In genomic region chr12:70920891-70921290, GRCh38 we compare ENCODE assay signal across 26 cellular contexts. TPM values are rescaled to one million over a fixed set of nuclear protein-coding genes. Genes with fewer than 3 reads are reported as not detected.
DNase-seq lines count a peak whose midpoint lies in the region; ATAC-seq, FAIRE-seq and TF ChIP-seq lines count a peak whose summit lies in the region.
"Had no signal": no experiment of that assay in that cellular context is flagged by ENCODE, and none has a peak within 500 bp of the region (broad histone marks: within the 10 kb centered on the region; RNA-seq: fewer than 3 reads in every experiment).

No MANE protein-coding gene starts in this region.

- H3K27ac Mint-ChIP-seq in type B pancreatic cell: no peak overlapping the region
- no peak overlapping the region for H3K27ac Mint-ChIP-seq in activated naive CD4-positive, alpha-beta T cell treated with anti-CD3 and anti-CD28 coated beads for 36 hours
- H3K27ac Mint-ChIP-seq: activated CD8-positive, alpha-beta T cell treated with anti-CD3 and anti-CD28 coated beads, Interleukin-2, amount 10 ng/mL, durations not matched to agents 7 days and 5 days had no signal

- peak in 1 of 2 donors; percentile 1 for DNase-seq in cardiac muscle cell (ENCODE audit: low read depth in 1 of 2, low spot score in 1 of 2)
- DNase-seq in Right ventricle myocardium inferior (ENCODE audit: missing footprints): no peak
- peak in 8 of 10 donors; percentile 28 to 76 (median 58) for DNase-seq in dorsolateral prefrontal cortex
- DNase-seq in mesenchymal stem cell: no peak
- no peak for DNase-seq in type B pancreatic cell (ENCODE audit: extremely low spot score, unreplicated experiment)
- no peak for DNase-seq in activated naive CD4-positive, alpha-beta T cell treated with anti-CD3 and anti-CD28 coated beads for 36 hours
- DNase-seq in GM12891 (ENCODE audit: insufficient read length, low spot score): no peak
- no peak for DNase-seq in ureter (ENCODE audit: low spot score)
- DNase-seq: activated CD8-positive, alpha-beta T cell treated with anti-CD3 and anti-CD28 coated beads, Interleukin-2, amount 10 ng/mL, durations not matched to agents 7 days and 5 days; activated T-cell treated with anti-CD3 and anti-CD28 coated beads, Interleukin-2, amount 50 U/mL, for 1 hour; Caco-2; central memory CD4-positive, alpha-beta T cell; effector CD8-positive, alpha-beta T cell; EL; left ventricle myocardium superior; NCI-H1694 treated with DMSO at 0.1 percent for 48 hours; T-helper 2 cell had no signal

- H3K9me3 ChIP-seq in cardiac muscle cell (ENCODE audit: low read depth): no peaks in the 10 kb centered on the region
- H3K9me3 ChIP-seq in mesenchymal stem cell (ENCODE audit: control insufficient read depth, low read length): no peaks in the 10 kb centered on the region
- H3K9me3 ChIP-seq: A549, BLaER1, Caco-2, esophagus muscularis mucosa, neutrophil, right atrium auricular region had no signal

- H4K91ac ChIP-seq in mesenchymal stem cell (ENCODE audit: low read length): peak overlapping the region; percentile 30

- H3K36me3 ChIP-seq in cardiac muscle cell (no peaks in the 10 kb centered on the region), mesenchymal stem cell (ENCODE audit: control insufficient read depth in 1 of 2, insufficient read depth in 2 of 2, low read depth in 1 of 2, low read length in 2 of 2) (no peaks in the 10 kb centered on the region)
- H3K36me3 ChIP-seq: BLaER1, esophagus muscularis mucosa, neutrophil, right atrium auricular region had no signal

- H3K4me3 ChIP-seq in cardiac muscle cell: peak overlapping the region; percentile 4
- peak overlapping the region in 51 of 59 donors; percentile 5 to 75 (median 57) for H3K4me3 ChIP-seq in dorsolateral prefrontal cortex
- H3K4me3 ChIP-seq in mesenchymal stem cell (ENCODE audit: insufficient read depth in 1 of 2, low read depth in 1 of 2, low read length in 2 of 2): no peak overlapping the region
- H3K4me3 ChIP-seq: A549, BLaER1, K562 had no signal

- H3K14ac ChIP-seq in mesenchymal stem cell (ENCODE audit: low read length in 2 of 2): no peak overlapping the region

- H2BK5ac ChIP-seq in mesenchymal stem cell (ENCODE audit: low read depth, low read length, poor library complexity, severe bottlenecking): no peak overlapping the region

- H3K79me1 ChIP-seq in mesenchymal stem cell (replicated peaks; ENCODE audit: low read length, poor library complexity, severe bottlenecking): no peaks in the 10 kb centered on the region

- intact Hi-C loops in Right ventricle myocardium inferior (cut with DNase I): no loop called here
- intact Hi-C loops in dorsolateral prefrontal cortex (cut with DNase I): no loop called here
- intact Hi-C loops in activated naive CD4-positive, alpha-beta T cell treated with anti-CD3 and anti-CD28 coated beads for 36 hours (cut with micrococcal nuclease): no loop called here

- no peaks in the 10 kb centered on the region for H3K36me3 Mint-ChIP-seq in type B pancreatic cell
- H3K36me3 Mint-ChIP-seq in activated naive CD4-positive, alpha-beta T cell treated with anti-CD3 and anti-CD28 coated beads for 36 hours (ENCODE audit: low read depth): no peaks in the 10 kb centered on the region

- TF ChIP-seq POLR2A in GM12891 (IDR thresholded peaks at IDR 0.05; ENCODE audit: low read depth, low read length): no peak

- 55% methylated on average over 5 of the region's 9 CpGs for WGBS in mesenchymal stem cell

- no peak overlapping the region for H2BK120ac ChIP-seq in mesenchymal stem cell (ENCODE audit: low read depth, low read length)

- H3K4me1 ChIP-seq in cardiac muscle cell (ENCODE audit: low read depth) (no peaks in the 10 kb centered on the region), mesenchymal stem cell (ENCODE audit: control insufficient read depth, insufficient read depth, low read depth, low read length) (peaks cover 4% of the 10 kb centered on the region)
- H3K4me1 ChIP-seq: A549, BLaER1, Caco-2 had no signal

- no peak overlapping the region for H2AK5ac ChIP-seq in mesenchymal stem cell (ENCODE audit: low read length, severe bottlenecking)

- H2BK12ac ChIP-seq in mesenchymal stem cell (ENCODE audit: low read length in 2 of 2): no peak overlapping the region

- no peak overlapping the region for H3K4ac ChIP-seq in mesenchymal stem cell (ENCODE audit: low read depth in 1 of 2, low read length in 2 of 2)

- no peak overlapping the region for H2BK15ac ChIP-seq in mesenchymal stem cell (ENCODE audit: low read depth, poor library complexity, severe bottlenecking)

- H3K4me1 Mint-ChIP-seq in type B pancreatic cell (ENCODE audit: unreplicated experiment): peaks cover 9% of the 10 kb centered on the region
- H3K4me1 Mint-ChIP-seq in activated naive CD4-positive, alpha-beta T cell treated with anti-CD3 and anti-CD28 coated beads for 36 hours (ENCODE audit: low read depth): no peaks in the 10 kb centered on the region

- H3K27me3 ChIP-seq in cardiac muscle cell: peaks cover 12% of the 10 kb centered on the region
- H3K27me3 ChIP-seq in dorsolateral prefrontal cortex: peaks cover 0 to 10% (median 0%) of the 10 kb centered on the region in 45 donors
- peaks cover 32 to 34% of the 10 kb centered on the region in 2 experiments for H3K27me3 ChIP-seq in mesenchymal stem cell (ENCODE audit: control insufficient read depth in 1 of 2, insufficient read depth in 1 of 2, low read length in 2 of 2)
- H3K27me3 ChIP-seq: BLaER1, right atrium auricular region had no signal

- FAIRE-seq in GM12891 (lab: Jason Lieb, UNC): no peak
- FAIRE-seq: A549, GM18507, K562, RCC 7860 had no signal

- H3K27ac ChIP-seq in cardiac muscle cell (no peak overlapping the region), dorsolateral prefrontal cortex (peak overlapping the region in 21 of 59 donors; percentile 2 to 91 (median 52)), mesenchymal stem cell (ENCODE audit: low read length, poor library complexity, severe bottlenecking) (no peak overlapping the region)
- H3K27ac ChIP-seq: A549, BLaER1, esophagus muscularis mucosa, neutrophil, right atrium auricular region, VCaP had no signal

- H3K18ac ChIP-seq in mesenchymal stem cell (ENCODE audit: low read depth in 1 of 2, low read length in 2 of 2): no peak overlapping the region

- no peak overlapping the region for H3K23ac ChIP-seq in mesenchymal stem cell (ENCODE audit: low read length in 2 of 2)

- H3K4me3 Mint-ChIP-seq in type B pancreatic cell: peak overlapping the region; percentile 28
- H3K4me3 Mint-ChIP-seq in activated naive CD4-positive, alpha-beta T cell treated with anti-CD3 and anti-CD28 coated beads for 36 hours: no peak overlapping the region
- H3K4me3 Mint-ChIP-seq: activated CD8-positive, alpha-beta T cell treated with anti-CD3 and anti-CD28 coated beads, Interleukin-2, amount 10 ng/mL, durations not matched to agents 7 days and 5 days had no signal

- H3K9me3 Mint-ChIP-seq in type B pancreatic cell: no peaks in the 10 kb centered on the region
- peaks cover 2% of the 10 kb centered on the region for H3K9me3 Mint-ChIP-seq in activated naive CD4-positive, alpha-beta T cell treated with anti-CD3 and anti-CD28 coated beads for 36 hours

- H3K4me2 ChIP-seq in mesenchymal stem cell (ENCODE audit: low read length, poor library complexity, severe bottlenecking): no peak overlapping the region
- H3K4me2 ChIP-seq: A549, BLaER1 had no signal

- no peak overlapping the region for H4K8ac ChIP-seq in mesenchymal stem cell (ENCODE audit: low read length)

- H3K9ac ChIP-seq in mesenchymal stem cell (ENCODE audit: low read length): no peak overlapping the region
- H3K9ac ChIP-seq: BLaER1 had no signal

- no peak for TF ChIP-seq CTCF in cardiac muscle cell (IDR thresholded peaks at IDR 0.05; ENCODE audit: low read depth, low read length)
- TF ChIP-seq CTCF in dorsolateral prefrontal cortex (IDR thresholded peaks at IDR 0.05 in 54 of 56, conservative IDR thresholded peaks at IDR 0.05 in 2 of 56; ENCODE audit: low read depth in 1 of 56, partially characterized antibody in 56 of 56): no peak
- no peak for TF ChIP-seq CTCF in type B pancreatic cell (conservative IDR thresholded peaks at IDR 0.05)

- peaks cover 61% of the 10 kb centered on the region for H3K27me3 Mint-ChIP-seq in type B pancreatic cell
- H3K27me3 Mint-ChIP-seq in activated naive CD4-positive, alpha-beta T cell treated with anti-CD3 and anti-CD28 coated beads for 36 hours (ENCODE audit: low read depth): peaks cover 19% of the 10 kb centered on the region

- ATAC-seq in Right ventricle myocardium inferior: no peak
- ATAC-seq: activated CD8-positive, alpha-beta T cell treated with anti-CD3 and anti-CD28 coated beads, Interleukin-2, amount 10 ng/mL, durations not matched to agents 7 days and 5 days; K562; left ventricle myocardium superior had no signal

- no peak overlapping the region for H2AFZ ChIP-seq in mesenchymal stem cell (ENCODE audit: low read depth, low read length)

- CTCF ChIA-PET in activated naive CD4-positive, alpha-beta T cell treated with anti-CD3 and anti-CD28 coated beads for 36 hours (lab: Charles Lee): no interaction called here

TF ChIP-seq in GM12891, 5 proteins besides CTCF, POLR2A, EP300 and RAD21:
- TF ChIP-seq POU2F2 (IDR thresholded peaks at IDR 0.05; ENCODE audit: low read depth, low read length): no peak
- no peak for TF ChIP-seq PAX5 (IDR thresholded peaks at IDR 0.05; ENCODE audit: insufficient read depth, low read length, severe bottlenecking)
- TF ChIP-seq SPI1 (IDR thresholded peaks at IDR 0.05; ENCODE audit: low read depth, low read length): no peak
- TF ChIP-seq POLR2AphosphoS5 (IDR thresholded peaks at IDR 0.05; ENCODE audit: low read depth, low read length): no peak
- TF ChIP-seq TAF1 (IDR thresholded peaks at IDR 0.05; ENCODE audit: low read depth, low read length): no peak

RNA-seq across cellular contexts. Expression of gene PTPRR, which starts 0.4 kb away (rescaled TPM):
- total RNA-seq in cardiac muscle cell: not detected in 2 replicates
- not detected in 2 replicates for polyA plus RNA-seq in cardiac muscle cell
- 1.2 TPM for total RNA-seq in Right ventricle myocardium inferior
- 10 to 100 TPM in 118 of 120 experiments, 1 to 10 TPM in 2; 7.8 to 39.8 (median 20.1) TPM for total RNA-seq in dorsolateral prefrontal cortex
- 0.01 TPM for polyA plus RNA-seq in mesenchymal stem cell (2013, experiment 1 of 2)
- not detected for polyA plus RNA-seq in mesenchymal stem cell (2013, experiment 2 of 2)
- total RNA-seq in type B pancreatic cell (ENCODE audit: low replicate concordance): 0.77 and 0.95 TPM in 2 replicates
- total RNA-seq in activated naive CD4-positive, alpha-beta T cell treated with anti-CD3 and anti-CD28 coated beads for 36 hours: not detected
- polyA plus RNA-seq in GM12891 (2012; ENCODE audit: low read depth, missing spikeins): not detected
- 1.7 TPM for total RNA-seq in ureter
- total RNA-seq: activated CD8-positive, alpha-beta T cell treated with anti-CD3 and anti-CD28 coated beads, Interleukin-2, amount 10 ng/mL, durations not matched to agents 7 days and 5 days had no signal

Comparison
In these comparisons a context has a peak if more than half of its experiments do, and no peak if none do; other contexts are left out.
1. DNase-seq: peak in dorsolateral prefrontal cortex (8 of 10); none in Right ventricle myocardium inferior (single experiment), mesenchymal stem cell (single experiment), type B pancreatic cell (single experiment), activated naive CD4-positive, alpha-beta T cell treated with anti-CD3 and anti-CD28 coated beads for 36 hours (single experiment), GM12891 (single experiment) and ureter (single experiment).
2. H3K4me3 ChIP-seq: peak in cardiac muscle cell (single experiment) and dorsolateral prefrontal cortex (51 of 59); none in mesenchymal stem cell (0 of 2).